In the genomic region with DNA sequence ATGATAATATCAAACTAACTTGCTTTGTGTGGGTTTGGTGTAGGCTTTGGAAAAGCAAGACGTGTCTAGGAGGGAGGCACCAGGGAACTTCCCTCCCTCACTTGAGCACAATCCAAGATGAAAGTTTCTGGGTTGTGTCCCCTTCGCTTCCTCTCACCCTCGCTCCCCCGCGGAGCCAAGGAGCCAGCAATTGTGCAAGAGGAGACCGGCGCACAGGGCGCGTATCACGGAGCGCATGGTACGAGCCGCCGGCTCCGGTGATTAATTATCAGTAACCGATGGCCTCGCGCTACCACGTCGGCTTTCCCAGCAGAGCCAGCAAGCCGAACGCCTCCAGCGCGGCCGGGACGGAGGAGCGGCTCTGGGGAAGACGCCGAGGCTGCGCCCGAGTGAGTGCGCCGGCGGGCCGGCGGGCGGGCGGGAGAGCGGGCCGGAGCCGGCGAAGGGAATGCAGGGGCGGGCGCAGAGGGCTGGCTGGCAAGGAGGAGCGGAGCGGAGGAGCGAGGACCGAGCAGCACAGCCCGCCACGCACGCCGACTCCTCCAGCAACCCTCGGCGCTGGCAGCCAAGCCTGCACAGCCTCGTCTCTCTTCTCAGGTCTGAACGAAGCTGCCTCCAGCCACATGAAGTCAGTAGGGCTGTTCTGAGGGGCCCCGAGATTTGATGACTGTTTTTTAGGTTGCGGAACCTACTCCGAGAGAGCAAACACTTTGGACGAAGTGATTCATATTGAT, we compare ENCODE assay signal across 9 cellular contexts.
A peak's percentile ranks its signal among the peaks of the same experiment; 100 is the strongest.
DNase-seq lines count a peak whose midpoint lies in the region; ATAC-seq and TF ChIP-seq lines count a peak whose summit lies in the region.
"Had no signal": no experiment of that assay in that cellular context is flagged by ENCODE, and none has a peak within 500 bp of the region (broad histone marks: within the 10 kb centered on the region; RNA-seq: fewer than 3 reads in every experiment).

No MANE protein-coding gene starts in this region.

- no peak for TF ChIP-seq CTCF in AG09319 (IDR thresholded peaks at IDR 0.05; ENCODE audit: low read depth, low read length)
- no peak for TF ChIP-seq CTCF in fibroblast of mammary gland (conservative IDR thresholded peaks at IDR 0.05; ENCODE audit: control insufficient read depth, insufficient read depth, low read depth, low read length)
- TF ChIP-seq CTCF in vagina (IDR thresholded peaks at IDR 0.05), result no peak

- H3K27ac ChIP-seq in vagina, result peak overlapping the region; percentile 89

- H3K36me3 ChIP-seq in mucosa of stomach (ENCODE audit: control insufficient read depth, insufficient read depth, low read length), result no peaks in the 10 kb centered on the region
- no peaks in the 10 kb centered on the region for H3K36me3 ChIP-seq in vagina

- H3K27me3 ChIP-seq in mucosa of stomach (ENCODE audit: control insufficient read depth, insufficient read depth, low read length), result peaks cover 9% of the 10 kb centered on the region
- no peaks in the 10 kb centered on the region for H3K27me3 ChIP-seq in vagina

- peak overlapping the region; percentile 53 for H3K9ac ChIP-seq in mucosa of stomach (ENCODE audit: low read length)

- H3K4me1 ChIP-seq in mucosa of stomach (ENCODE audit: control insufficient read depth, insufficient read depth, low read length) (no peaks in the 10 kb centered on the region), vagina (peaks cover 4% of the 10 kb centered on the region)

- DNase-seq in AG09319 (ENCODE audit: extremely low read depth, low read depth), result peak; percentile 32
- DNase-seq in SKM-1 treated with dmso at 0.1 percent for 144 hours (lab: John Stamatoyannopoulos, UW; ENCODE audit: unreplicated experiment), result peak; percentile 43
- peak; percentile 95 for DNase-seq in fibroblast of mammary gland (ENCODE audit: low read depth)
- no peak for DNase-seq in vagina (ENCODE audit: extremely low spot score in 2 of 2)
- DNase-seq in AML-193 (lab: John Stamatoyannopoulos, UW), result no peak
- DNase-seq in effector CD4-positive, alpha-beta T cell, result no peak

- peak; percentile 49 for ATAC-seq in HG03432 (IDR thresholded peaks at IDR 0.05; ENCODE audit: unreplicated experiment)
- ATAC-seq: HCT116 had no signal

- H3K9me3 ChIP-seq in mucosa of stomach (ENCODE audit: control insufficient read depth, low read length) (no peaks in the 10 kb centered on the region), vagina (no peaks in the 10 kb centered on the region)

- intact Hi-C loops in vagina (cut with DNase I), result loop anchor here (5.0 kb wide), 1 partner anchor 145 kb away; the partner anchor contains the start of gene BNC2

- peak in 1 of 2 donors; percentile 12 for TF ChIP-seq POLR2A in vagina (IDR thresholded peaks at IDR 0.05)

- H3K4me3 ChIP-seq in fibroblast of mammary gland (ENCODE audit: control insufficient read depth, low read depth, low read length) (peak overlapping the region; percentile 72), mucosa of stomach (ENCODE audit: low read length) (peak overlapping the region; percentile 29), vagina (peak overlapping the region; percentile 59 to 64)

Comparison
In these comparisons a context has a peak if more than half of its experiments do, and no peak if none do; other contexts are left out.
1. DNase-seq: peak in AG09319 (single experiment), SKM-1 treated with dmso at 0.1 percent for 144 hours (single experiment) and fibroblast of mammary gland (single experiment); none in vagina (0 of 2), AML-193 (0 of 2) and effector CD4-positive, alpha-beta T cell (single experiment).
2. Peak in every context shown above with its lines, with median percentiles within 50 percentile points of each other: H3K4me3 ChIP-seq.